In genomic region chr22:40383905-40384304, GRCh38 we compare ENCODE assay signal across 13 cellular contexts. TPM values are rescaled to one million over a fixed set of nuclear protein-coding genes. Genes with fewer than 3 reads are reported as not detected.
DNase-seq lines count a peak whose midpoint lies in the region; ATAC-seq and TF ChIP-seq lines count a peak whose summit lies in the region.
"Had no signal": no experiment of that assay in that cellular context is flagged by ENCODE, and none has a peak within 500 bp of the region (broad histone marks: within the 10 kb centered on the region; RNA-seq: fewer than 3 reads in every experiment).

No MANE protein-coding gene starts in this region.

- H3K4me1 Mint-ChIP-seq in activated naive CD8-positive, alpha-beta T cell treated with anti-CD3 and anti-CD28 coated beads, Interleukin-2, amount 50 U/mL, for 24 hours, result peaks cover 51% of the 10 kb centered on the region

- in situ Hi-C loops in GM23248 (cut with MboI), result no loop called here

- H3K9ac ChIP-seq in GM23248, result no peak overlapping the region
- no peak overlapping the region for H3K9ac ChIP-seq in mesendoderm (ENCODE audit: low read length)

- no peak overlapping the region for H2BK120ac ChIP-seq in mesendoderm (ENCODE audit: low read depth, low read length)

- H3K4me2 ChIP-seq in GM23248 (ENCODE audit: unreplicated experiment) (no peak overlapping the region), mesendoderm (ENCODE audit: low read length) (no peak overlapping the region)

- no peak overlapping the region for H3K4me3 Mint-ChIP-seq in activated naive CD8-positive, alpha-beta T cell treated with anti-CD3 and anti-CD28 coated beads, Interleukin-2, amount 50 U/mL, for 24 hours
- H3K4me3 Mint-ChIP-seq: T-helper 1 cell treated with Interleukin-12 subunit alpha and Interleukin-12 subunit beta and Interleukin-4 antibody, amounts not matched to agents 30 μg/mL and 1 μg/mL, for 36 hours had no signal

- H3K18ac ChIP-seq in mesendoderm (ENCODE audit: low read length), result no peak overlapping the region

- ATAC-seq in activated naive CD8-positive, alpha-beta T cell treated with anti-CD3 and anti-CD28 coated beads, Interleukin-2, amount 50 U/mL, for 24 hours, result no peak
- ATAC-seq in HG03039 (IDR thresholded peaks at IDR 0.05; ENCODE audit: unreplicated experiment) (no peak), GM18498 (IDR thresholded peaks at IDR 0.05; ENCODE audit: unreplicated experiment) (no peak)

- H3K56ac ChIP-seq in mesendoderm (ENCODE audit: low read length), result no peak overlapping the region

- no peaks in the 10 kb centered on the region for H3K9me2 ChIP-seq in GM23248 (ENCODE audit: insufficient read depth)

- H3K9me3 ChIP-seq in GM23248 (ENCODE audit: low read depth), result no peaks in the 10 kb centered on the region
- H3K9me3 ChIP-seq: colonic mucosa, tibial nerve had no signal

- peak overlapping the region; percentile 27 for H3K27ac Mint-ChIP-seq in activated naive CD8-positive, alpha-beta T cell treated with anti-CD3 and anti-CD28 coated beads, Interleukin-2, amount 50 U/mL, for 24 hours

- no peak overlapping the region for H2BK15ac ChIP-seq in mesendoderm (replicated peaks; ENCODE audit: low read depth)

- DNase-seq in AG10803 (ENCODE audit: low read depth) (peak; percentile 78), GM23248 (peak; percentile 68), mesendoderm (peak; percentile 32), medulla oblongata (ENCODE audit: extremely low spot score) (no peak), RWPE1 (ENCODE audit: low spot score) (no peak)
- no peak for DNase-seq in activated naive CD8-positive, alpha-beta T cell treated with anti-CD3 and anti-CD28 coated beads, Interleukin-2, amount 50 U/mL, for 24 hours
- DNase-seq: colonic mucosa, DMS153, NCI-H1417 treated with DMSO at 0.1 percent for 48 hours had no signal

- peak overlapping the region; percentile 65 for H3K27ac ChIP-seq in GM23248
- no peak overlapping the region for H3K27ac ChIP-seq in mesendoderm (ENCODE audit: low read depth, low read length)
- H3K27ac ChIP-seq in RWPE1, result no peak overlapping the region
- H3K27ac ChIP-seq: colonic mucosa, tibial nerve had no signal

- H3K9me3 Mint-ChIP-seq in activated naive CD8-positive, alpha-beta T cell treated with anti-CD3 and anti-CD28 coated beads, Interleukin-2, amount 50 U/mL, for 24 hours, result no peaks in the 10 kb centered on the region
- H3K9me3 Mint-ChIP-seq: T-helper 1 cell treated with Interleukin-12 subunit alpha and Interleukin-12 subunit beta and Interleukin-4 antibody, amounts not matched to agents 30 μg/mL and 1 μg/mL, for 36 hours had no signal

- H3K79me2 ChIP-seq in GM23248 (ENCODE audit: insufficient read depth) (peaks cover 98% of the 10 kb centered on the region), mesendoderm (ENCODE audit: control insufficient read depth, insufficient read depth, low read length) (peaks cover 2% of the 10 kb centered on the region)

- H3K27me3 ChIP-seq in GM23248 (replicated peaks; ENCODE audit: insufficient read depth) (no peaks in the 10 kb centered on the region), mesendoderm (ENCODE audit: insufficient read depth, low read length, poor library complexity) (no peaks in the 10 kb centered on the region)
- H3K27me3 ChIP-seq: colonic mucosa, tibial nerve had no signal

- TF ChIP-seq CTCF in AG10803 (conservative IDR thresholded peaks at IDR 0.05; ENCODE audit: low read length), result no peak
- TF ChIP-seq CTCF in RWPE1 (conservative IDR thresholded peaks at IDR 0.05; ENCODE audit: low read depth), result no peak

- no peak overlapping the region for H4K5ac ChIP-seq in mesendoderm (ENCODE audit: low read length)

- H3K4me1 ChIP-seq in GM23248 (ENCODE audit: insufficient read depth) (peaks cover 10% of the 10 kb centered on the region), mesendoderm (ENCODE audit: control insufficient read depth, low read depth, low read length) (no peaks in the 10 kb centered on the region)

- no peak overlapping the region for H3K4ac ChIP-seq in mesendoderm (ENCODE audit: low read depth, low read length)

- H3K36me3 Mint-ChIP-seq in activated naive CD8-positive, alpha-beta T cell treated with anti-CD3 and anti-CD28 coated beads, Interleukin-2, amount 50 U/mL, for 24 hours (ENCODE audit: low read depth), result peaks cover 4% of the 10 kb centered on the region

- peaks cover 12% of the 10 kb centered on the region for H3K79me1 ChIP-seq in mesendoderm (ENCODE audit: low read length)

- H3K36me3 ChIP-seq in GM23248 (ENCODE audit: low read depth) (no peaks in the 10 kb centered on the region), mesendoderm (ENCODE audit: control insufficient read depth, insufficient read depth, low read length) (peaks cover 2% of the 10 kb centered on the region)
- H3K36me3 ChIP-seq: colonic mucosa had no signal

- H3K4me3 ChIP-seq in AG10803 (ENCODE audit: low read length) (no peak overlapping the region), GM23248 (no peak overlapping the region), mesendoderm (ENCODE audit: low read length) (no peak overlapping the region)
- H3K4me3 ChIP-seq: colonic mucosa, tibial nerve had no signal

- H4K20me1 ChIP-seq in GM23248 (ENCODE audit: insufficient read depth), result no peaks in the 10 kb centered on the region; the same call in 1 of the 2 replicates

- H3F3A ChIP-seq in GM23248 (ENCODE audit: insufficient read depth), result 0 out of 2 replicates have a peak, but pooled peaks cover 3% of the 10 kb centered on the region

- CTCF ChIA-PET in RWPE1 (lab: Yijun Ruan, JAX), result no interaction called here

- no peak overlapping the region for H2AK5ac ChIP-seq in mesendoderm (ENCODE audit: low read length)

- H3K27me3 Mint-ChIP-seq in activated naive CD8-positive, alpha-beta T cell treated with anti-CD3 and anti-CD28 coated beads, Interleukin-2, amount 50 U/mL, for 24 hours, result no peaks in the 10 kb centered on the region

- no peak overlapping the region for H2BK5ac ChIP-seq in mesendoderm (ENCODE audit: low read length)

- POLR2A ChIA-PET in RWPE1 (lab: Yijun Ruan, JAX; ENCODE audit: low non-redundant PET), result no interaction called here

- H2AFZ ChIP-seq in GM23248, result no peak overlapping the region

- 72 to 73% methylated on average over 3 of the region's 3 CpGs for WGBS in GM23248 (ENCODE audit: low coverage in 1 of 2, low lambda C conversion rate in 2 of 2, missing lambda C conversion rate in 2 of 2), 2 experiments
- no CpG with 5 or more reads among the region's 3 CpGs for WGBS in mesendoderm (ENCODE audit: extremely low coverage, insufficient coverage, low lambda C conversion rate)

- no peak overlapping the region for H4K8ac ChIP-seq in mesendoderm (ENCODE audit: low read depth, low read length)

- no peak overlapping the region for H3K23ac ChIP-seq in mesendoderm (ENCODE audit: low read length)

RNA-seq across cellular contexts. Expression of gene SGSM3, which starts 13.5 kb away (rescaled TPM):
- total RNA-seq in GM23248 (2014; rRNA removed; shearing (Covaris generic)), result 40.8 and 45.2 TPM in 2 replicates
- polyA plus RNA-seq in GM23248 (2016; fragmentation: Nextera tagmentation; extraction: Ambion mirVana), result 47.6 and 48.2 TPM in 2 replicates
- polyA plus RNA-seq in mesendoderm (2013, experiment 1 of 2), result 20.6 TPM
- 24.1 TPM for polyA plus RNA-seq in mesendoderm (2013, experiment 2 of 2)

RNA-seq across cellular contexts. Expression of gene ADSL, which starts 37.6 kb away (rescaled TPM):
- total RNA-seq in GM23248 (2014; rRNA removed; shearing (Covaris generic)), result 108 and 123 TPM in 2 replicates
- 70.8 and 72.5 TPM in 2 replicates for polyA plus RNA-seq in GM23248 (2016; fragmentation: Nextera tagmentation; extraction: Ambion mirVana)
- 161 TPM for polyA plus RNA-seq in mesendoderm (2013, experiment 1 of 2)
- 161 TPM for polyA plus RNA-seq in mesendoderm (2013, experiment 2 of 2)

Comparison
In these comparisons a context has a peak if more than half of its experiments do, and no peak if none do; other contexts are left out.
1. DNase-seq: peak in AG10803 (single experiment), GM23248 (single experiment) and mesendoderm (single experiment); none in activated naive CD8-positive, alpha-beta T cell treated with anti-CD3 and anti-CD28 coated beads, Interleukin-2, amount 50 U/mL, for 24 hours (single experiment), medulla oblongata (single experiment) and RWPE1 (single experiment).